8 cellular contexts compared by ENCODE assay signal in genomic region chr5:138543730-138544104, GRCh38. TPM values are rescaled to one million over a fixed set of nuclear protein-coding genes. Genes with fewer than 3 reads are reported as not detected.
DNase-seq lines count a peak whose midpoint lies in the region; ATAC-seq and TF ChIP-seq lines count a peak whose summit lies in the region.

No MANE protein-coding gene starts in this region.

- H3K4me3 ChIP-seq in AG09309 (ENCODE audit: control insufficient read depth, low read depth, low read length) (peak overlapping the region; percentile 67), iPS DF 6.9 (ENCODE audit: low read length) (peak overlapping the region; percentile 64)

- H3K36me3 Mint-ChIP-seq in activated T-helper 1 cell treated with anti-CD3 and anti-CD28 coated beads, Interleukin-12 subunit alpha, Interleukin-12 subunit beta, Interleukin-2, Interleukin-4 antibody, amounts not matched to agents 30 ng/mL and 10 ng/mL and 1 ng/mL, durations not matched to agents 14 hours and 24 hours and 36 hours (ENCODE audit: low read depth), result peaks cover 43% of the 10 kb centered on the region
- peaks cover 84% of the 10 kb centered on the region for H3K36me3 Mint-ChIP-seq in stimulated activated effector memory CD8-positive, alpha-beta T cell treated with anti-CD3 and anti-CD28 coated beads, Interleukin-12 subunit alpha, Interleukin-12 subunit beta, amount 100 ng/mL, for 72 hours

- no peak overlapping the region for H3K27ac ChIP-seq in iPS DF 6.9 (ENCODE audit: low read length)

- H3K36me3 ChIP-seq in iPS DF 6.9 (ENCODE audit: control insufficient read depth, insufficient read depth, low read length), result no peaks in the 10 kb centered on the region; the same call in 1 of the 2 replicates

- no peaks in the 10 kb centered on the region for H3K4me1 ChIP-seq in iPS DF 6.9 (ENCODE audit: control insufficient read depth, insufficient read depth, low read length)

- intact Hi-C loops in activated T-helper 1 cell treated with anti-CD3 and anti-CD28 coated beads, Interleukin-12 subunit alpha, Interleukin-12 subunit beta, Interleukin-2, Interleukin-4 antibody, amounts not matched to agents 30 ng/mL and 10 ng/mL and 1 ng/mL, durations not matched to agents 14 hours and 24 hours and 36 hours (cut with micrococcal nuclease), result loop anchor here (1.0 to 10.0 kb wide), 16 partner anchors 32 to 1021 kb away; partner anchors contain the start of genes BRD8, CDC23, EGR1 and FAM13B

- H3K27ac Mint-ChIP-seq in activated T-helper 1 cell treated with anti-CD3 and anti-CD28 coated beads, Interleukin-12 subunit alpha, Interleukin-12 subunit beta, Interleukin-2, Interleukin-4 antibody, amounts not matched to agents 30 ng/mL and 10 ng/mL and 1 ng/mL, durations not matched to agents 14 hours and 24 hours and 36 hours, result peak overlapping the region; percentile 100
- peak overlapping the region; percentile 99 for H3K27ac Mint-ChIP-seq in stimulated activated effector memory CD8-positive, alpha-beta T cell treated with anti-CD3 and anti-CD28 coated beads, Interleukin-12 subunit alpha, Interleukin-12 subunit beta, amount 100 ng/mL, for 72 hours

- H3K4me3 Mint-ChIP-seq in activated T-helper 1 cell treated with anti-CD3 and anti-CD28 coated beads, Interleukin-12 subunit alpha, Interleukin-12 subunit beta, Interleukin-2, Interleukin-4 antibody, amounts not matched to agents 30 ng/mL and 10 ng/mL and 1 ng/mL, durations not matched to agents 14 hours and 24 hours and 36 hours, result peak overlapping the region; percentile 99
- H3K4me3 Mint-ChIP-seq in stimulated activated effector memory CD8-positive, alpha-beta T cell treated with anti-CD3 and anti-CD28 coated beads, Interleukin-12 subunit alpha, Interleukin-12 subunit beta, amount 100 ng/mL, for 72 hours, result peak overlapping the region; percentile 92

- no CpG with 5 or more reads among the region's 12 CpGs for WGBS in iPS DF 6.9 (ENCODE audit: insufficient coverage, insufficient read length)

- TF ChIP-seq CTCF in AG09309 (IDR thresholded peaks at IDR 0.05; ENCODE audit: control insufficient read depth, insufficient read depth, low read depth, low read length, missing control alignments), result no peak

- peaks cover 58% of the 10 kb centered on the region for H3K4me1 Mint-ChIP-seq in activated T-helper 1 cell treated with anti-CD3 and anti-CD28 coated beads, Interleukin-12 subunit alpha, Interleukin-12 subunit beta, Interleukin-2, Interleukin-4 antibody, amounts not matched to agents 30 ng/mL and 10 ng/mL and 1 ng/mL, durations not matched to agents 14 hours and 24 hours and 36 hours (ENCODE audit: low read depth)
- peaks cover 65% of the 10 kb centered on the region for H3K4me1 Mint-ChIP-seq in stimulated activated effector memory CD8-positive, alpha-beta T cell treated with anti-CD3 and anti-CD28 coated beads, Interleukin-12 subunit alpha, Interleukin-12 subunit beta, amount 100 ng/mL, for 72 hours

- H3K27me3 Mint-ChIP-seq in activated T-helper 1 cell treated with anti-CD3 and anti-CD28 coated beads, Interleukin-12 subunit alpha, Interleukin-12 subunit beta, Interleukin-2, Interleukin-4 antibody, amounts not matched to agents 30 ng/mL and 10 ng/mL and 1 ng/mL, durations not matched to agents 14 hours and 24 hours and 36 hours (ENCODE audit: insufficient read depth), result no peaks in the 10 kb centered on the region

- ATAC-seq in GM18868 (IDR thresholded peaks at IDR 0.05; ENCODE audit: unreplicated experiment) (peak; percentile 40), HG03064 (IDR thresholded peaks at IDR 0.05; ENCODE audit: low read depth, unreplicated experiment) (peak; percentile 40)
- peak; percentile 76 for ATAC-seq in stimulated activated effector memory CD8-positive, alpha-beta T cell treated with anti-CD3 and anti-CD28 coated beads, Interleukin-12 subunit alpha, Interleukin-12 subunit beta, amount 100 ng/mL, for 72 hours

- H3K27me3 ChIP-seq in iPS DF 6.9 (ENCODE audit: control insufficient read depth, insufficient read depth, low read length), result no peaks in the 10 kb centered on the region

- no peak for DNase-seq in AG09309 (ENCODE audit: low read depth)
- no peak for DNase-seq in activated T-helper 1 cell treated with anti-CD3 and anti-CD28 coated beads, Interleukin-12 subunit alpha, Interleukin-12 subunit beta, Interleukin-2, Interleukin-4 antibody, amounts not matched to agents 30 ng/mL and 10 ng/mL and 1 ng/mL, durations not matched to agents 14 hours and 24 hours and 36 hours (ENCODE audit: low spot score)
- DNase-seq in iPS DF 6.9 (ENCODE audit: low read depth, low spot score), result no peak
- DNase-seq in stimulated activated effector memory CD8-positive, alpha-beta T cell treated with anti-CD3 and anti-CD28 coated beads, Interleukin-12 subunit alpha, Interleukin-12 subunit beta, amount 100 ng/mL, for 72 hours (ENCODE audit: low spot score in 2 of 2), result no peak
- DNase-seq in NOMO-1 treated with DMSO at 0.1 percent for 48 hours (lab: John Stamatoyannopoulos, UW; ENCODE audit: unreplicated experiment), result no peak
- no peak for DNase-seq in HT-29 (ENCODE audit: low spot score)

- no peaks in the 10 kb centered on the region for H3K9me3 ChIP-seq in iPS DF 6.9 (ENCODE audit: control insufficient read depth, insufficient read depth, low read length)

- no peaks in the 10 kb centered on the region for H3K9me3 Mint-ChIP-seq in activated T-helper 1 cell treated with anti-CD3 and anti-CD28 coated beads, Interleukin-12 subunit alpha, Interleukin-12 subunit beta, Interleukin-2, Interleukin-4 antibody, amounts not matched to agents 30 ng/mL and 10 ng/mL and 1 ng/mL, durations not matched to agents 14 hours and 24 hours and 36 hours
- H3K9me3 Mint-ChIP-seq in stimulated activated effector memory CD8-positive, alpha-beta T cell treated with anti-CD3 and anti-CD28 coated beads, Interleukin-12 subunit alpha, Interleukin-12 subunit beta, amount 100 ng/mL, for 72 hours, result no peaks in the 10 kb centered on the region

RNA-seq across cellular contexts. Expression of gene ETF1, which starts 0.7 kb away (rescaled TPM):
- 201 and 219 TPM in 2 replicates for total RNA-seq in activated T-helper 1 cell treated with anti-CD3 and anti-CD28 coated beads, Interleukin-12 subunit alpha, Interleukin-12 subunit beta, Interleukin-2, Interleukin-4 antibody, amounts not matched to agents 30 ng/mL and 10 ng/mL and 1 ng/mL, durations not matched to agents 14 hours and 24 hours and 36 hours
- total RNA-seq in HT-29 (2014; rRNA removed; shearing (Covaris generic)), result 75.0 and 81.0 TPM in 2 replicates

RNA-seq across cellular contexts. Expression of gene HSPA9, which starts 31.5 kb away (rescaled TPM):
- 372 and 383 TPM in 2 replicates for total RNA-seq in activated T-helper 1 cell treated with anti-CD3 and anti-CD28 coated beads, Interleukin-12 subunit alpha, Interleukin-12 subunit beta, Interleukin-2, Interleukin-4 antibody, amounts not matched to agents 30 ng/mL and 10 ng/mL and 1 ng/mL, durations not matched to agents 14 hours and 24 hours and 36 hours
- 300 and 305 TPM in 2 replicates for total RNA-seq in HT-29 (2014; rRNA removed; shearing (Covaris generic))
